In genomic region chr3:169344465-169344864, GRCh38 we compare ENCODE assay signal across 21 cellular contexts.
A peak's percentile ranks its signal among the peaks of the same experiment; 100 is the strongest.
DNase-seq lines count a peak whose midpoint lies in the region; ATAC-seq and TF ChIP-seq lines count a peak whose summit lies in the region.
"Had no signal": no experiment of that assay in that cellular context is flagged by ENCODE, and none has a peak within 500 bp of the region (broad histone marks: within the 10 kb centered on the region; RNA-seq: fewer than 3 reads in every experiment).

No MANE protein-coding gene starts in this region.

- no peaks in the 10 kb centered on the region for H3F3A ChIP-seq in smooth muscle cell (ENCODE audit: low read depth)

- H3K4me2 ChIP-seq in IMR-90 (ENCODE audit: low read depth, low read length) (peak overlapping the region; percentile 66; the same call in 1 of the 2 replicates), fibroblast of lung (ENCODE audit: extremely low read depth, insufficient read depth, low read length) (no peak overlapping the region), smooth muscle cell (no peak overlapping the region)

- no peak overlapping the region; the same call in 1 of the 2 replicates for H3K23ac ChIP-seq in IMR-90 (ENCODE audit: low read depth, low read length)

- H3K9me1 ChIP-seq in IMR-90 (ENCODE audit: insufficient read depth, low read length) = no peaks in the 10 kb centered on the region

- no peak overlapping the region for H2BK120ac ChIP-seq in IMR-90 (ENCODE audit: low read depth, low read length)

- POLR2A ChIA-PET in IMR-90 (lab: Charles Lee; ENCODE audit: unreplicated experiment) (no interaction called here), HEK293T (lab: Yijun Ruan, JAX) (no interaction called here)

- peak overlapping the region; percentile 28; the same call in 1 of the 2 replicates for H2BK20ac ChIP-seq in IMR-90 (ENCODE audit: low read depth, low read length)

- H3K36me3 ChIP-seq in IMR-90 (ENCODE audit: control insufficient read depth, insufficient read depth, low read length) (no peaks in the 10 kb centered on the region), RWPE2 (ENCODE audit: low read depth) (no peaks in the 10 kb centered on the region), fibroblast of lung (ENCODE audit: control insufficient read depth, insufficient read depth, low read length) (no peaks in the 10 kb centered on the region), smooth muscle cell (ENCODE audit: low read depth) (no peaks in the 10 kb centered on the region)
- H3K36me3 ChIP-seq: MG63, spleen had no signal

- no peak overlapping the region for H3K9ac ChIP-seq in IMR-90 (ENCODE audit: low read depth, low read length)
- no peak overlapping the region for H3K9ac ChIP-seq in fibroblast of lung (ENCODE audit: insufficient read depth, low read length)
- H3K9ac ChIP-seq in smooth muscle cell (ENCODE audit: low read depth) = no peak overlapping the region

- BruUV-seq in IMR-90 (replicated peaks; lab: Mats Ljungman, UMichigan) = no TSS peak

- H2BK15ac ChIP-seq in IMR-90 (ENCODE audit: low read depth, low read length) = no peak overlapping the region

- no peak overlapping the region for H3K56ac ChIP-seq in IMR-90 (ENCODE audit: extremely low read depth, insufficient read depth, low read length)

- no peak overlapping the region for H4K91ac ChIP-seq in IMR-90 (ENCODE audit: insufficient read depth, low read depth, low read length)

- H4K20me1 ChIP-seq in IMR-90 (ENCODE audit: insufficient read depth, low read length) = no peaks in the 10 kb centered on the region
- H4K20me1 ChIP-seq in fibroblast of lung (ENCODE audit: control insufficient read depth, extremely low read depth, insufficient read depth, low read length) = no peaks in the 10 kb centered on the region
- H4K20me1 ChIP-seq in smooth muscle cell (ENCODE audit: low read depth) = no peaks in the 10 kb centered on the region

- DNase-seq in IMR-90 (peak; percentile 55), RWPE2 (ENCODE audit: low spot score) (no peak), fibroblast of lung (ENCODE audit: low read depth in 2 of 2) (peak; percentile 32 to 63), smooth muscle cell (lab: John Stamatoyannopoulos, UW; ENCODE audit: unreplicated experiment) (no peak), HEK293T (ENCODE audit: extremely low spot score) (no peak), MV-4-11 (lab: John Stamatoyannopoulos, UW) (no peak)
- DNase-seq in stimulated activated CD4-positive, alpha-beta T cell treated with anti-CD3 and anti-CD28 coated beads, Interleukin-2, amount 100 ng/mL, for 24 hours = no peak
- DNase-seq: activated CD4-positive, alpha-beta T cell treated with anti-CD3 and anti-CD28 coated beads, Interleukin-2, amount 50 U/mL, for 1 hour; activated naive CD4-positive, alpha-beta T cell; anterior cingulate cortex; glutamatergic neuron; immature natural killer cell; MG63; naive thymus-derived CD4-positive, alpha-beta T cell; NCI-H1694; NCI-H2227 treated with DMSO at 0.1 percent for 48 hours; posterior cingulate gyrus; spleen; T-helper 1 cell had no signal

- no peaks in the 10 kb centered on the region for H3K79me1 ChIP-seq in IMR-90 (ENCODE audit: low read depth in 1 of 2, low read length in 2 of 2)

- peaks cover 2% of the 10 kb centered on the region for H3K4me1 ChIP-seq in IMR-90 (ENCODE audit: control insufficient read depth, insufficient read depth, low read length)
- H3K4me1 ChIP-seq in RWPE2 (ENCODE audit: insufficient read depth, poor library complexity, severe bottlenecking) = peaks cover 21% of the 10 kb centered on the region
- no peaks in the 10 kb centered on the region for H3K4me1 ChIP-seq in fibroblast of lung (ENCODE audit: control insufficient read depth, extremely low read depth, insufficient read depth, low read length)
- peaks cover 17% of the 10 kb centered on the region for H3K4me1 ChIP-seq in smooth muscle cell (ENCODE audit: low read depth)
- H3K4me1 ChIP-seq: spleen had no signal

- TF ChIP-seq RAD21 in IMR-90 (IDR thresholded peaks at IDR 0.05; ENCODE audit: low read length) = no peak

- no CpG with 5 or more reads among the region's 1 CpG for WGBS in IMR-90 (ENCODE audit: extremely low coverage in 2 of 2, insufficient read length in 1 of 2), 2 experiments
- WGBS in smooth muscle cell (ENCODE audit: low lambda C conversion rate) = 39% methylated on average over 1 of the region's 1 CpG

- H3K14ac ChIP-seq in IMR-90 (replicated peaks; ENCODE audit: low read depth, low read length) = no peak overlapping the region

- ATAC-seq in IMR-90 (ENCODE audit: low read depth) (peak; percentile 78), RWPE2 (ENCODE audit: low read depth) (peak; percentile 67), HG02981 (IDR thresholded peaks at IDR 0.05; ENCODE audit: unreplicated experiment) (no peak)
- ATAC-seq: naive thymus-derived CD4-positive, alpha-beta T cell; Right ventricle myocardium inferior had no signal

- in situ Hi-C loops in IMR-90 (cut with MboI; ENCODE audit: low sequenced_read_pairs) = no loop called here

- CTCF ChIA-PET in IMR-90 (lab: Yijun Ruan, JAX) = no interaction called here
- CTCF ChIA-PET in HEK293T (lab: Yijun Ruan, JAX) = interaction anchor here (0.5 kb wide), 1 partner anchor 397 kb away, joined by 4 read pairs; no protein-coding TSS in a partner anchor

- H3K18ac ChIP-seq in IMR-90 (ENCODE audit: low read depth, low read length) = no peak overlapping the region

- no peak overlapping the region for H4K8ac ChIP-seq in IMR-90 (ENCODE audit: low read depth in 2 of 2, low read length in 2 of 2)

- no peak overlapping the region for H2AFZ ChIP-seq in IMR-90 (replicated peaks; ENCODE audit: low read length, poor library complexity)
- H2AFZ ChIP-seq in fibroblast of lung (ENCODE audit: low read length) = no peak overlapping the region
- peak overlapping the region; percentile 30 for H2AFZ ChIP-seq in smooth muscle cell (ENCODE audit: low read depth)

- H3K9me3 ChIP-seq in IMR-90 (ENCODE audit: control insufficient read depth, insufficient read depth, low read length) (no peaks in the 10 kb centered on the region), RWPE2 (ENCODE audit: severe bottlenecking) (no peaks in the 10 kb centered on the region), fibroblast of lung (ENCODE audit: control insufficient read depth, insufficient read depth, low read depth, low read length) (no peaks in the 10 kb centered on the region), smooth muscle cell (replicated peaks; ENCODE audit: low read depth) (no peaks in the 10 kb centered on the region)
- H3K9me3 ChIP-seq: MG63, spleen had no signal

- no peak overlapping the region; the same call in 1 of the 2 replicates for H4K5ac ChIP-seq in IMR-90 (ENCODE audit: low read depth, low read length)

- no peak overlapping the region for H3K27ac ChIP-seq in IMR-90 (ENCODE audit: insufficient read depth, low read length)
- H3K27ac ChIP-seq in RWPE2 (ENCODE audit: poor library complexity, severe bottlenecking) = peak overlapping the region; percentile 29
- H3K27ac ChIP-seq in fibroblast of lung (ENCODE audit: insufficient read depth, low read length) = no peak overlapping the region
- no peak overlapping the region for H3K27ac ChIP-seq in smooth muscle cell (ENCODE audit: low read depth)
- H3K27ac ChIP-seq: spleen had no signal

- no peaks in the 10 kb centered on the region for H3K79me2 ChIP-seq in fibroblast of lung (ENCODE audit: control insufficient read depth, insufficient read depth, low read length)
- no peaks in the 10 kb centered on the region for H3K79me2 ChIP-seq in smooth muscle cell (ENCODE audit: low read depth)

- H2BK5ac ChIP-seq in IMR-90 (ENCODE audit: low read depth, low read length, poor library complexity, severe bottlenecking) = no peak overlapping the region

- no peak overlapping the region for H2AK9ac ChIP-seq in IMR-90 (replicated peaks; ENCODE audit: low read depth, low read length, poor library complexity)

- no peak overlapping the region for H3K4ac ChIP-seq in IMR-90 (ENCODE audit: low read depth, low read length)

- H3K4me3 ChIP-seq in IMR-90 (ENCODE audit: insufficient read depth, low read depth, low read length) (no peak overlapping the region), RWPE2 (ENCODE audit: severe bottlenecking) (no peak overlapping the region), fibroblast of lung (replicated peaks in 1 of 4; ENCODE audit: control extremely low read depth in 1 of 4, insufficient read depth in 1 of 4, low read depth in 3 of 4, low read length in 4 of 4) (no peak overlapping the region), smooth muscle cell (no peak overlapping the region)
- H3K4me3 ChIP-seq: MG63, spleen had no signal

- TF ChIP-seq CTCF in IMR-90 (conservative IDR thresholded peaks at IDR 0.05; ENCODE audit: low read depth, low read length) = no peak
- no peak for TF ChIP-seq CTCF in RWPE2 (IDR thresholded peaks at IDR 0.05; ENCODE audit: poor library complexity, severe bottlenecking)
- no peak for TF ChIP-seq CTCF in fibroblast of lung (conservative IDR thresholded peaks at IDR 0.05 in 1 of 2, IDR thresholded peaks at IDR 0.05 in 1 of 2; ENCODE audit: low read depth in 1 of 2, low read length in 2 of 2)
- no peak for TF ChIP-seq CTCF in smooth muscle cell (IDR thresholded peaks at IDR 0.05; ENCODE audit: borderline replicate concordance, insufficient read depth, poor library complexity, severe bottlenecking)

- H3K27me3 ChIP-seq in IMR-90 (ENCODE audit: control insufficient read depth, insufficient read depth, low read length) (no peaks in the 10 kb centered on the region), RWPE2 (ENCODE audit: insufficient read depth, poor library complexity, severe bottlenecking) (no peaks in the 10 kb centered on the region), fibroblast of lung (ENCODE audit: control insufficient read depth, insufficient read depth, low read length) (no peaks in the 10 kb centered on the region), smooth muscle cell (ENCODE audit: low read depth) (no peaks in the 10 kb centered on the region)
- H3K27me3 ChIP-seq: MG63, spleen had no signal

- TF ChIP-seq POLR2A in IMR-90 (IDR thresholded peaks at IDR 0.05; ENCODE audit: low read depth, low read length) = no peak

- intact Hi-C loops in IMR-90 (cut with micrococcal nuclease) = no loop called here

- H2AK5ac ChIP-seq in IMR-90 (ENCODE audit: low read depth, low read length) = no peak overlapping the region

- dilution Hi-C loops in IMR-90 (cut with HindIII; ENCODE audit: low sequenced_read_pairs, unreplicated experiment) = no loop called here

TF ChIP-seq in IMR-90, 13 proteins besides CTCF, POLR2A, EP300 and RAD21 (continues in another document):
- TF ChIP-seq RFX5 (IDR thresholded peaks at IDR 0.05; ENCODE audit: low read depth, low read length) (no peak), SMC3 (IDR thresholded peaks at IDR 0.05; ENCODE audit: low read depth, low read length) (no peak), BHLHE40 (IDR thresholded peaks at IDR 0.05; ENCODE audit: low read depth, low read length) (no peak), NFE2L2 (IDR thresholded peaks at IDR 0.05; ENCODE audit: low read depth, low read length) (peak; percentile 42; the same call in 1 of the 2 replicates)

TF ChIP-seq in HEK293T, 16 proteins besides CTCF, POLR2A, EP300 and RAD21 (continues in another document):
- TF ChIP-seq HDGF (IDR thresholded peaks at IDR 0.05; ENCODE audit: borderline replicate concordance) = no peak
- TF ChIP-seq L3MBTL2 (conservative IDR thresholded peaks at IDR 0.05) = no peak
- no peak for TF ChIP-seq BHLHE40 (IDR thresholded peaks at IDR 0.05; ENCODE audit: borderline replicate concordance)
- TF ChIP-seq FOXM1 (IDR thresholded peaks at IDR 0.05; ENCODE audit: borderline replicate concordance) = no peak
- TF ChIP-seq LEF1 (IDR thresholded peaks at IDR 0.05; ENCODE audit: borderline replicate concordance) = no peak
- TF ChIP-seq FOXA1 (IDR thresholded peaks at IDR 0.05) = no peak

Comparison
In these comparisons a context has a peak if more than half of its experiments do, and no peak if none do; other contexts are left out.
1. DNase-seq: peak in IMR-90 (single experiment) and fibroblast of lung (2 of 2); none in RWPE2 (single experiment), smooth muscle cell (single experiment), stimulated activated CD4-positive, alpha-beta T cell treated with anti-CD3 and anti-CD28 coated beads, Interleukin-2, amount 100 ng/mL, for 24 hours (0 of 2), HEK293T (single experiment) and MV-4-11 (single experiment).